Comparison of ENCODE assay signal across 14 cellular contexts in genomic region chr15:64249406-64249805, GRCh38.
A peak's percentile ranks its signal among the peaks of the same experiment; 100 is the strongest.
DNase-seq lines count a peak whose midpoint lies in the region; ATAC-seq, FAIRE-seq and TF ChIP-seq lines count a peak whose summit lies in the region.
"Had no signal": no experiment of that assay in that cellular context is flagged by ENCODE, and none has a peak within 500 bp of the region (broad histone marks: within the 10 kb centered on the region; RNA-seq: fewer than 3 reads in every experiment).

No MANE protein-coding gene starts in this region.

- TF ChIP-seq CTCF in Calu3 (IDR thresholded peaks at IDR 0.05; ENCODE audit: unreplicated experiment) (no peak), osteoblast (IDR thresholded peaks at IDR 0.05; ENCODE audit: extremely low read depth, low read depth, low read length) (no peak), Peyer's patch (IDR thresholded peaks at IDR 0.05) (no peak)

- no peak for ATAC-seq in HG02798 (IDR thresholded peaks at IDR 0.05; ENCODE audit: poor library complexity, unreplicated experiment)
- ATAC-seq: psoas muscle had no signal

- no peak for FAIRE-seq in RCC 7860 (lab: Jason Lieb, UNC)

- CTCF ChIA-PET in Calu3 (lab: Charles Lee) = no interaction called here

- TF ChIP-seq POLR2A in Peyer's patch (IDR thresholded peaks at IDR 0.05) = no peak

- intact Hi-C loops in Calu3 (cut with micrococcal nuclease; ENCODE audit: unreplicated experiment) = no loop called here
- intact Hi-C loops in head of caudate nucleus (cut with DNase I) = no loop called here

- H3K27ac Mint-ChIP-seq in Calu3 (ENCODE audit: unreplicated experiment) = peak overlapping the region; percentile 61
- H3K27ac Mint-ChIP-seq: B cell had no signal

- no peaks in the 10 kb centered on the region for H3K9me3 Mint-ChIP-seq in Calu3 (ENCODE audit: low read depth, unreplicated experiment)

- peaks cover 15% of the 10 kb centered on the region for H3K36me3 Mint-ChIP-seq in Calu3 (ENCODE audit: insufficient read depth, unreplicated experiment)

- H3K36me3 ChIP-seq in osteoblast (ENCODE audit: insufficient read depth, low read length) = no peaks in the 10 kb centered on the region
- no peaks in the 10 kb centered on the region for H3K36me3 ChIP-seq in Peyer's patch

- H3K79me2 ChIP-seq in osteoblast (ENCODE audit: insufficient read depth, low read length) = peaks cover 45% of the 10 kb centered on the region

- no peak overlapping the region for H3K4me2 ChIP-seq in osteoblast (ENCODE audit: insufficient read depth, low read length)

- no peaks in the 10 kb centered on the region for H3K27me3 Mint-ChIP-seq in Calu3 (ENCODE audit: unreplicated experiment)
- H3K27me3 Mint-ChIP-seq: B cell had no signal

- H3K4me3 Mint-ChIP-seq in Calu3 (ENCODE audit: low read depth, unreplicated experiment) = peak overlapping the region; percentile 14
- H3K4me3 Mint-ChIP-seq: B cell had no signal

- peaks cover 45% of the 10 kb centered on the region for H3K4me1 ChIP-seq in osteoblast (ENCODE audit: insufficient read depth, low read length)
- peaks cover 0 to 8% (median 0%) of the 10 kb centered on the region in 4 donors for H3K4me1 ChIP-seq in Peyer's patch

- H3K9me3 ChIP-seq in osteoblast (ENCODE audit: low read depth, low read length) (no peaks in the 10 kb centered on the region), Peyer's patch (no peaks in the 10 kb centered on the region)
- H3K9me3 ChIP-seq: psoas muscle had no signal

- peaks cover 53% of the 10 kb centered on the region for H3K4me1 Mint-ChIP-seq in Calu3 (ENCODE audit: low read depth, unreplicated experiment)

- peak; percentile 9 for DNase-seq in Calu3
- DNase-seq in RCC 7860 (ENCODE audit: low spot score) = peak; percentile 14
- DNase-seq in epithelial cell of prostate (ENCODE audit: low read depth, low spot score) = peak; percentile 29
- no peak for DNase-seq in osteoblast (ENCODE audit: insufficient read length, low spot score, missing footprints)
- no peak for DNase-seq in Peyer's patch
- no peak for DNase-seq in head of caudate nucleus
- DNase-seq in substantia nigra (lab: John Stamatoyannopoulos, UW) = no peak
- DNase-seq: activated CD4-positive, alpha-beta T cell treated with anti-CD3 and anti-CD28 coated beads for 1 hour; hippocampal formation; KBM-7; NCI-H146; psoas muscle had no signal

- no peak overlapping the region for H2AFZ ChIP-seq in osteoblast (ENCODE audit: low read length)

- no peak overlapping the region for H3K4me3 ChIP-seq in osteoblast (ENCODE audit: insufficient read depth, low read length)
- no peak overlapping the region for H3K4me3 ChIP-seq in Peyer's patch
- H3K4me3 ChIP-seq: psoas muscle had no signal

- H3K27ac ChIP-seq in epithelial cell of prostate (peak overlapping the region; percentile 58), osteoblast (ENCODE audit: low read depth, low read length) (peak overlapping the region; percentile 42), Peyer's patch (no peak overlapping the region), substantia nigra (ENCODE audit: low read depth, low read length, poor library complexity, severe bottlenecking) (no peak overlapping the region)
- H3K27ac ChIP-seq: psoas muscle had no signal

- H4K20me1 ChIP-seq in osteoblast (ENCODE audit: insufficient read depth, low read length) = peaks cover 4% of the 10 kb centered on the region

- H3K27me3 ChIP-seq in osteoblast (ENCODE audit: insufficient read depth, low read length) = no peaks in the 10 kb centered on the region
- H3K27me3 ChIP-seq in Peyer's patch = no peaks in the 10 kb centered on the region

- BruUV-seq in Calu3 (replicated peaks; lab: Mats Ljungman, UMichigan) = no TSS peak

Comparison
In these comparisons a context has a peak if more than half of its experiments do, and no peak if none do; other contexts are left out.
1. DNase-seq: peak in Calu3 (single experiment), RCC 7860 (single experiment) and epithelial cell of prostate (single experiment); none in osteoblast (single experiment), Peyer's patch (0 of 3), head of caudate nucleus (0 of 42) and substantia nigra (0 of 49).
2. H3K27ac ChIP-seq: peak in epithelial cell of prostate (single experiment) and osteoblast (single experiment); none in Peyer's patch (0 of 4) and substantia nigra (single experiment).